37 cellular contexts compared by ENCODE assay signal in genomic region chr12:52677126-52677525, GRCh38. TPM values are rescaled to one million over a fixed set of nuclear protein-coding genes. Genes with fewer than 3 reads are reported as not detected.
"Had no signal": no experiment of that assay in that cellular context is flagged by ENCODE, and none has a peak within 500 bp of the region (broad histone marks: within the 10 kb centered on the region; RNA-seq: fewer than 3 reads in every experiment).

No MANE protein-coding gene starts in this region.

- H2AFZ ChIP-seq: hepatocyte had no signal

- H3K4me3 Mint-ChIP-seq: activated B cell treated with CpG ODN at 0.5 μM for 24 hours; activated CD4-positive, alpha-beta memory T cell treated with anti-CD3 and anti-CD28 coated beads for 36 hours; activated CD8-positive, alpha-beta memory T cell treated with anti-CD3 and anti-CD28 coated beads, Interleukin-2, amount 10 ng/mL, durations not matched to agents 7 days and 5 days; activated CD8-positive, alpha-beta T cell treated with anti-CD3 and anti-CD28 coated beads, Interleukin-2, amount 10 ng/mL, durations not matched to agents 7 days and 5 days; activated naive CD8-positive, alpha-beta T cell treated with anti-CD3 and anti-CD28 coated beads, Interleukin-2, amount 50 U/mL, for 24 hours; activated T-helper 17 cell treated with anti-CD3 and anti-CD28 coated beads, Interleukin-2, amount 50 U/mL, for 72 hours had no signal

- H3K27ac ChIP-seq: adrenal gland, body of pancreas, epithelial cell of prostate, esophagus squamous epithelium, gastroesophageal sphincter, heart right ventricle, hepatocyte, WERI-Rb-1 had no signal

- H3K79me2 ChIP-seq: hepatocyte had no signal

- H3K36me3 ChIP-seq: adrenal gland, esophagus squamous epithelium, gastroesophageal sphincter, heart right ventricle, WERI-Rb-1 had no signal

- H3K9me3 Mint-ChIP-seq: activated B cell treated with CpG ODN at 0.5 μM for 24 hours; activated CD4-positive, alpha-beta memory T cell treated with anti-CD3 and anti-CD28 coated beads for 36 hours; activated naive CD8-positive, alpha-beta T cell treated with anti-CD3 and anti-CD28 coated beads, Interleukin-2, amount 50 U/mL, for 24 hours; activated T-helper 17 cell treated with anti-CD3 and anti-CD28 coated beads, Interleukin-2, amount 50 U/mL, for 72 hours had no signal

- H3K9me3 ChIP-seq: adrenal gland, body of pancreas, esophagus squamous epithelium, gastroesophageal sphincter, heart right ventricle had no signal

- H3K36me3 Mint-ChIP-seq: activated CD4-positive, alpha-beta memory T cell treated with anti-CD3 and anti-CD28 coated beads for 36 hours; activated CD8-positive, alpha-beta memory T cell treated with anti-CD3 and anti-CD28 coated beads, Interleukin-2, amount 10 ng/mL, durations not matched to agents 7 days and 5 days had no signal

- H3K27ac Mint-ChIP-seq: activated B cell treated with CpG ODN at 0.5 μM for 24 hours; activated CD4-positive, alpha-beta memory T cell treated with anti-CD3 and anti-CD28 coated beads for 36 hours; activated CD8-positive, alpha-beta memory T cell treated with anti-CD3 and anti-CD28 coated beads, Interleukin-2, amount 10 ng/mL, durations not matched to agents 7 days and 5 days; activated CD8-positive, alpha-beta T cell treated with anti-CD3 and anti-CD28 coated beads, Interleukin-2, amount 10 ng/mL, durations not matched to agents 7 days and 5 days; activated naive CD8-positive, alpha-beta T cell treated with anti-CD3 and anti-CD28 coated beads, Interleukin-2, amount 50 U/mL, for 24 hours; activated T-helper 17 cell treated with anti-CD3 and anti-CD28 coated beads, Interleukin-2, amount 50 U/mL, for 72 hours had no signal

- H3K4me2 ChIP-seq: hepatocyte had no signal

- H3K27me3 ChIP-seq: body of pancreas had no signal

- DNase-seq: activated B cell treated with CpG ODN at 0.5 μM for 24 hours; activated CD4-positive, alpha-beta memory T cell treated with anti-CD3 and anti-CD28 coated beads for 36 hours; activated CD4-positive, alpha-beta T cell treated with anti-CD3 and anti-CD28 coated beads for 48 hours; activated CD8-positive, alpha-beta memory T cell treated with anti-CD3 and anti-CD28 coated beads, Interleukin-2, amount 10 ng/mL, durations not matched to agents 7 days and 5 days; activated CD8-positive, alpha-beta memory T cell treated with anti-CD3 and anti-CD28 coated beads, Interleukin-2, amount 50 U/mL, for 4 hours; activated CD8-positive, alpha-beta T cell treated with anti-CD3 and anti-CD28 coated beads, Interleukin-2, amount 10 ng/mL, durations not matched to agents 7 days and 5 days; activated effector memory CD4-positive, alpha-beta T cell treated with Interleukin-2 at 50 U/mL for 16 hours; activated gamma-delta T cell treated with Interleukin-2 at 50 U/mL for 16 hours; activated naive CD4-positive, alpha-beta T cell treated with anti-CD3 and anti-CD28 coated beads, Interleukin-2, amount 50 U/mL, for 16 hours; activated naive CD4-positive, alpha-beta T cell treated with Interleukin-2 at 50 U/mL for 16 hours; activated naive CD8-positive, alpha-beta T cell treated with anti-CD3 and anti-CD28 coated beads, Interleukin-2, amount 50 U/mL, for 24 hours; activated T-cell treated with anti-CD3 and anti-CD28 coated beads, Interleukin-2, amount 50 U/mL, for 1 hour; adrenal gland; amygdala; aorta; body of pancreas; caudate nucleus; cortex of kidney; dermis blood vessel endothelial cell; effector CD4-positive, alpha-beta T cell; esophagus squamous epithelium; foreskin melanocyte; heart right ventricle; T-helper 9 cell; WERI-Rb-1 had no signal

- H3K27me3 Mint-ChIP-seq: activated naive CD8-positive, alpha-beta T cell treated with anti-CD3 and anti-CD28 coated beads, Interleukin-2, amount 50 U/mL, for 24 hours had no signal

- H3K4me1 ChIP-seq: adrenal gland, body of pancreas, heart right ventricle had no signal

- H3K4me3 ChIP-seq: adrenal gland, body of pancreas, esophagus squamous epithelium, gastroesophageal sphincter, heart right ventricle, hepatocyte had no signal

- H3K4me1 Mint-ChIP-seq: activated B cell treated with CpG ODN at 0.5 μM for 24 hours had no signal

- ATAC-seq: activated CD4-positive, CD25-positive, alpha-beta regulatory T cell treated with anti-CD3 and anti-CD28 coated beads, Interleukin-2, amount 50 U/mL, for 24 hours; activated CD8-positive, alpha-beta memory T cell treated with anti-CD3 and anti-CD28 coated beads, Interleukin-2, amount 10 ng/mL, durations not matched to agents 7 days and 5 days; activated CD8-positive, alpha-beta T cell treated with anti-CD3 and anti-CD28 coated beads, Interleukin-2, amount 10 ng/mL, durations not matched to agents 7 days and 5 days; activated naive CD8-positive, alpha-beta T cell treated with anti-CD3 and anti-CD28 coated beads, Interleukin-2, amount 50 U/mL, for 24 hours; activated T-helper 17 cell treated with anti-CD3 and anti-CD28 coated beads, Interleukin-2, amount 50 U/mL, for 72 hours; body of pancreas; gastroesophageal sphincter; heart right ventricle had no signal

RNA-seq across cellular contexts. Expression of gene KRT1, which starts 3.1 kb away (rescaled TPM):
- total RNA-seq: activated B cell treated with CpG ODN at 0.5 μM for 24 hours; activated CD4-positive, alpha-beta memory T cell treated with anti-CD3 and anti-CD28 coated beads for 36 hours; activated CD8-positive, alpha-beta memory T cell treated with anti-CD3 and anti-CD28 coated beads for 36 hours; activated CD8-positive, alpha-beta memory T cell treated with anti-CD3 and anti-CD28 coated beads, Interleukin-2, amount 10 ng/mL, durations not matched to agents 7 days and 5 days; activated CD8-positive, alpha-beta T cell treated with anti-CD3 and anti-CD28 coated beads, Interleukin-2, amount 10 ng/mL, durations not matched to agents 7 days and 5 days; activated T-helper 17 cell treated with anti-CD3 and anti-CD28 coated beads, Interleukin-2, amount 50 U/mL, for 72 hours; body of pancreas; chondrocyte; dermis blood vessel endothelial cell; endothelial cell of umbilical vein; fibroblast of lung; fibroblast of villous mesenchyme; gastroesophageal sphincter; glomerular endothelial cell; heart right ventricle had no signal

RNA-seq across cellular contexts. Expression of gene KRT2, which starts 25.1 kb away (rescaled TPM):
- total RNA-seq: activated B cell treated with CpG ODN at 0.5 μM for 24 hours; activated CD4-positive, alpha-beta memory T cell treated with anti-CD3 and anti-CD28 coated beads for 36 hours; activated CD8-positive, alpha-beta memory T cell treated with anti-CD3 and anti-CD28 coated beads for 36 hours; activated CD8-positive, alpha-beta memory T cell treated with anti-CD3 and anti-CD28 coated beads, Interleukin-2, amount 10 ng/mL, durations not matched to agents 7 days and 5 days; activated T-helper 17 cell treated with anti-CD3 and anti-CD28 coated beads, Interleukin-2, amount 50 U/mL, for 72 hours; adrenal gland; aorta; body of pancreas; chondrocyte; dermis blood vessel endothelial cell; endothelial cell of umbilical vein; fibroblast of lung; fibroblast of villous mesenchyme; gastroesophageal sphincter; glomerular endothelial cell; heart right ventricle; hepatocyte had no signal

RNA-seq across cellular contexts. Expression of gene KRT77, which starts 26.2 kb away (rescaled TPM):
- total RNA-seq: activated B cell treated with CpG ODN at 0.5 μM for 24 hours; activated CD4-positive, alpha-beta memory T cell treated with anti-CD3 and anti-CD28 coated beads for 36 hours; activated CD8-positive, alpha-beta memory T cell treated with anti-CD3 and anti-CD28 coated beads for 36 hours; activated CD8-positive, alpha-beta memory T cell treated with anti-CD3 and anti-CD28 coated beads, Interleukin-2, amount 10 ng/mL, durations not matched to agents 7 days and 5 days; activated CD8-positive, alpha-beta T cell treated with anti-CD3 and anti-CD28 coated beads, Interleukin-2, amount 10 ng/mL, durations not matched to agents 7 days and 5 days; activated T-helper 17 cell treated with anti-CD3 and anti-CD28 coated beads, Interleukin-2, amount 50 U/mL, for 72 hours; adrenal gland; aorta; body of pancreas; chondrocyte; dermis blood vessel endothelial cell; endothelial cell of umbilical vein; esophagus squamous epithelium; fibroblast of lung; fibroblast of villous mesenchyme; gastroesophageal sphincter; glomerular endothelial cell; hepatocyte; T-helper 1 cell treated with Interleukin-12 subunit alpha and Interleukin-12 subunit beta and Interleukin-4 antibody, amounts not matched to agents 30 ng/mL and 1 ng/mL, for 36 hours had no signal

RNA-seq across cellular contexts. Expression of gene KRT73, which starts 58.8 kb away (rescaled TPM):
- total RNA-seq: activated B cell treated with CpG ODN at 0.5 μM for 24 hours; activated CD8-positive, alpha-beta memory T cell treated with anti-CD3 and anti-CD28 coated beads for 36 hours; activated CD8-positive, alpha-beta memory T cell treated with anti-CD3 and anti-CD28 coated beads, Interleukin-2, amount 10 ng/mL, durations not matched to agents 7 days and 5 days; activated T-helper 17 cell treated with anti-CD3 and anti-CD28 coated beads, Interleukin-2, amount 50 U/mL, for 72 hours; aorta; chondrocyte; dermis blood vessel endothelial cell; endothelial cell of umbilical vein; fibroblast of lung; fibroblast of villous mesenchyme; gastroesophageal sphincter; glomerular endothelial cell; heart right ventricle; hepatocyte had no signal
